Comparison of ENCODE assay signal across 18 cellular contexts in the genomic region with DNA sequence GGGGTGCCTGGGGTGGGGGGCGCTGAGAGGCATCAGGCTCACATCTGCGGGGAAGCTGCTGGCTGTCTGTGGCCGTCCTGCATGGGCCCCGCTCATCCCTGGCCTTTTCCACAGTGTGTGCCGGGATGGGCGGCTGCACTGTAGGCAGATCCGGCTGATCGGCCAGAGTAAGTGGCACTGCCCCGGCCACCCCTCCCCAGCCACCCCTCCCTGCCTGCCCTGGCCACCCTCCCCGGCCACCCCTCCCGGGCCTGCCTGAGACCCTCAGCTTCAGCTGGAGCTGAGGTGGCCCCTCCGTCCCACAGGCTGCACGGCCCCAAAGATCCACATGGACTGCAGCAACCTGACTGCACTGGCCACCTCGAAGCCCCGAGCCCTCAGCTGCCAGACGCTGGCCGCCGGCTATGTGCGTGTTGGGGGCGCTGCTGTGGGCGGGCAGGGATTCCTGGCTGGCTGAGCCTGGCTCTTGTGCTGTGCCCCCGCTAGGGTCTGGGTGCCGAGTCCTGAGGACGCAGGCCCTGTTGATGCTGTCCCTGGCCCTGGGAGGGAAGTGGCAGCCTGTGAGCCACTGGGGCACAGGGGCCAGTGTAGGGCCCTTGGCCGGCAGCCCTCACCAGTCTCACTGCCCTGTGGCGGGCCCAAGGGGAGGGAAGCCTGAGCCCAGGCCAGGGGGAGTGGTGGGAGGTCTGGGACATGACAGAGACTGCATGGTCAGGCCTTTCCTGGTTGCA. TPM values are rescaled to one million over a fixed set of nuclear protein-coding genes. Genes with fewer than 3 reads are reported as not detected.
"Had no signal": no experiment of that assay in that cellular context is flagged by ENCODE, and none has a peak within 500 bp of the region (broad histone marks: within the 10 kb centered on the region; RNA-seq: fewer than 3 reads in every experiment).

No MANE protein-coding gene starts in this region.

- H3K4me1 ChIP-seq: colonic mucosa, heart left ventricle, prostate gland, upper lobe of left lung had no signal

- H3K36me3 ChIP-seq: cardiac muscle cell, colonic mucosa, heart left ventricle, neutrophil, prostate gland, upper lobe of left lung had no signal

- H3K4me1 Mint-ChIP-seq: activated CD8-positive, alpha-beta memory T cell treated with anti-CD3 and anti-CD28 coated beads, Interleukin-2, amount 10 ng/mL, durations not matched to agents 7 days and 5 days had no signal

- H3K4me3 ChIP-seq: cardiac muscle cell, colonic mucosa, heart left ventricle, prostate gland, upper lobe of left lung had no signal

- H3K27me3 ChIP-seq: cardiac muscle cell, colonic mucosa, heart left ventricle, neutrophil, upper lobe of left lung had no signal

- H3K27ac Mint-ChIP-seq: activated CD8-positive, alpha-beta memory T cell treated with anti-CD3 and anti-CD28 coated beads, Interleukin-2, amount 10 ng/mL, durations not matched to agents 7 days and 5 days had no signal

- H3K36me3 Mint-ChIP-seq: activated CD8-positive, alpha-beta memory T cell treated with anti-CD3 and anti-CD28 coated beads, Interleukin-2, amount 10 ng/mL, durations not matched to agents 7 days and 5 days had no signal

- H3K27me3 Mint-ChIP-seq: activated CD8-positive, alpha-beta memory T cell treated with anti-CD3 and anti-CD28 coated beads, Interleukin-2, amount 10 ng/mL, durations not matched to agents 7 days and 5 days had no signal

- DNase-seq: activated CD4-positive, alpha-beta T cell treated with anti-CD3 and anti-CD28 coated beads for 1 hour; activated CD4-positive, alpha-beta T cell treated with anti-CD3 and anti-CD28 coated beads, Interleukin-2, amount 50 U/mL, for 48 hours; activated CD8-positive, alpha-beta memory T cell treated with anti-CD3 and anti-CD28 coated beads, Interleukin-2, amount 10 ng/mL, durations not matched to agents 7 days and 5 days; activated T-cell treated with anti-CD3 and anti-CD28 coated beads, Interleukin-2, amount 50 U/mL, for 48 hours; colonic mucosa; effector CD4-positive, alpha-beta T cell; foreskin melanocyte; midbrain; stimulated activated CD4-positive, alpha-beta T cell treated with anti-CD3 and anti-CD28 coated beads, Interleukin-2, amount 100 ng/mL, for 48 hours; stimulated activated naive CD8-positive, alpha-beta T cell treated with anti-CD3 and anti-CD28 coated beads, Interleukin-15, Interleukin-2, amounts not matched to agents 100 U/mL and 50 U/mL, for 24 hours had no signal

- H3K27ac ChIP-seq: cardiac muscle cell, colonic mucosa, heart left ventricle, neutrophil, prostate gland, upper lobe of left lung had no signal

- H3K4me3 Mint-ChIP-seq: activated CD8-positive, alpha-beta memory T cell treated with anti-CD3 and anti-CD28 coated beads, Interleukin-2, amount 10 ng/mL, durations not matched to agents 7 days and 5 days had no signal

- ATAC-seq: activated CD8-positive, alpha-beta memory T cell treated with anti-CD3 and anti-CD28 coated beads, Interleukin-2, amount 10 ng/mL, durations not matched to agents 7 days and 5 days; heart left ventricle; stimulated activated naive CD8-positive, alpha-beta T cell treated with anti-CD3 and anti-CD28 coated beads, Interleukin-15, Interleukin-2, amounts not matched to agents 100 U/mL and 50 U/mL, for 24 hours had no signal

- H3K9me3 ChIP-seq: colonic mucosa, heart left ventricle, neutrophil, prostate gland, upper lobe of left lung had no signal

RNA-seq across cellular contexts. Expression of a gene that starts 10.9 kb away (rescaled TPM):
- total RNA-seq: activated CD8-positive, alpha-beta memory T cell treated with anti-CD3 and anti-CD28 coated beads, Interleukin-2, amount 10 ng/mL, durations not matched to agents 7 days and 5 days; liver; T-helper 1 cell treated with Interleukin-12 subunit alpha and Interleukin-12 subunit beta and Interleukin-4 antibody, amounts not matched to agents 30 ng/mL and 1 ng/mL, for 36 hours; temporal lobe had no signal
- polyA plus RNA-seq: cardiac muscle cell had no signal

RNA-seq across cellular contexts. Expression of a gene that starts 49.1 kb away (rescaled TPM):
- total RNA-seq: activated CD8-positive, alpha-beta memory T cell treated with anti-CD3 and anti-CD28 coated beads, Interleukin-2, amount 10 ng/mL, durations not matched to agents 7 days and 5 days; cardiac muscle cell; heart left ventricle; T-helper 1 cell treated with Interleukin-12 subunit alpha and Interleukin-12 subunit beta and Interleukin-4 antibody, amounts not matched to agents 30 ng/mL and 1 ng/mL, for 36 hours had no signal
- polyA plus RNA-seq: cardiac muscle cell had no signal
